9 cellular contexts compared by ENCODE assay signal in genomic region chr20:846894-847278, GRCh38. TPM values are rescaled to one million over a fixed set of nuclear protein-coding genes. Genes with fewer than 3 reads are reported as not detected.
DNase-seq lines count a peak whose midpoint lies in the region; ATAC-seq and TF ChIP-seq lines count a peak whose summit lies in the region.
"Had no signal": no experiment of that assay in that cellular context is flagged by ENCODE, and none has a peak within 500 bp of the region (broad histone marks: within the 10 kb centered on the region; RNA-seq: fewer than 3 reads in every experiment).

No MANE protein-coding gene starts in this region.

- H3K4me3 Mint-ChIP-seq in effector memory CD8-positive, alpha-beta T cell: peak overlapping the region; percentile 89 to 93
- H3K4me3 Mint-ChIP-seq in type B pancreatic cell: peak overlapping the region; percentile 51
- H3K4me3 Mint-ChIP-seq in mesothelial cell of epicardium: no peak overlapping the region

- H3K9me3 Mint-ChIP-seq in effector memory CD8-positive, alpha-beta T cell: no peaks in the 10 kb centered on the region
- H3K9me3 Mint-ChIP-seq in type B pancreatic cell (no peaks in the 10 kb centered on the region), mesothelial cell of epicardium (no peaks in the 10 kb centered on the region)
- H3K9me3 Mint-ChIP-seq: nephron had no signal

- H3K27ac Mint-ChIP-seq in effector memory CD8-positive, alpha-beta T cell: peak overlapping the region; percentile 90 to 97
- H3K27ac Mint-ChIP-seq in type B pancreatic cell (no peak overlapping the region), mesothelial cell of epicardium (no peak overlapping the region)

- DNase-seq in NK-92 treated with Interleukin-12 subunit alpha and Interleukin-12 subunit beta, amount 100 ng/mL, for 24 hours (lab: John Stamatoyannopoulos, UW): peak; percentile 11
- no peak for DNase-seq in NK-92 (lab: John Stamatoyannopoulos, UW; ENCODE audit: unreplicated experiment)
- DNase-seq in activated CD4-positive, CD25-positive, alpha-beta regulatory T cell (lab: John Stamatoyannopoulos, UW): peak in 3 of 4 experiments; percentile 16 to 37 (median 36)
- DNase-seq in effector memory CD8-positive, alpha-beta T cell: peak; percentile 47 to 56 (median 52)
- DNase-seq in type B pancreatic cell (ENCODE audit: extremely low spot score, unreplicated experiment): no peak
- no peak for DNase-seq in mesothelial cell of epicardium (ENCODE audit: low spot score in 2 of 2, unreplicated experiment in 2 of 2)
- DNase-seq in glomerular visceral epithelial cell (ENCODE audit: extremely low spot score): no peak

- peaks cover 30 to 48% of the 10 kb centered on the region in 2 donors for H3K4me1 Mint-ChIP-seq in effector memory CD8-positive, alpha-beta T cell (ENCODE audit: low read depth in 2 of 2)
- H3K4me1 Mint-ChIP-seq in type B pancreatic cell (ENCODE audit: unreplicated experiment): peaks cover 22% of the 10 kb centered on the region
- peaks cover 14% of the 10 kb centered on the region for H3K4me1 Mint-ChIP-seq in mesothelial cell of epicardium

- H3K27me3 Mint-ChIP-seq in effector memory CD8-positive, alpha-beta T cell: no peaks in the 10 kb centered on the region
- H3K27me3 Mint-ChIP-seq in type B pancreatic cell: peaks cover 12% of the 10 kb centered on the region
- H3K27me3 Mint-ChIP-seq in mesothelial cell of epicardium (ENCODE audit: low read depth): peaks cover 13% of the 10 kb centered on the region

- no peak for TF ChIP-seq CTCF in type B pancreatic cell (conservative IDR thresholded peaks at IDR 0.05)
- TF ChIP-seq CTCF in mesothelial cell of epicardium (IDR thresholded peaks at IDR 0.05; ENCODE audit: unreplicated experiment): no peak

- ATAC-seq in effector memory CD8-positive, alpha-beta T cell (replicated peaks): peak; percentile 51
- ATAC-seq in GM18861 (IDR thresholded peaks at IDR 0.05; ENCODE audit: unreplicated experiment): no peak

- peaks cover 10% of the 10 kb centered on the region for H3K36me3 Mint-ChIP-seq in effector memory CD8-positive, alpha-beta T cell (ENCODE audit: insufficient read depth)
- H3K36me3 Mint-ChIP-seq in type B pancreatic cell (no peaks in the 10 kb centered on the region), mesothelial cell of epicardium (peaks cover 5% of the 10 kb centered on the region)

RNA-seq across cellular contexts. Expression of gene FAM110A, which starts 13.4 kb away (rescaled TPM):
- total RNA-seq in type B pancreatic cell (ENCODE audit: low replicate concordance) (14.3 and 26.7 TPM in 2 replicates), mesothelial cell of epicardium (11.1 to 11.3 TPM (median 11.1 TPM) in 3 replicates)

Comparison
In these comparisons a context has a peak if more than half of its experiments do, and no peak if none do; other contexts are left out.
1. DNase-seq: peak in NK-92 treated with Interleukin-12 subunit alpha and Interleukin-12 subunit beta, amount 100 ng/mL, for 24 hours (single experiment), activated CD4-positive, CD25-positive, alpha-beta regulatory T cell (3 of 4) and effector memory CD8-positive, alpha-beta T cell (3 of 3); none in NK-92 (single experiment), type B pancreatic cell (single experiment), mesothelial cell of epicardium (0 of 2) and glomerular visceral epithelial cell (single experiment).
2. H3K27ac Mint-ChIP-seq: peak in effector memory CD8-positive, alpha-beta T cell (2 of 2); none in type B pancreatic cell (single experiment) and mesothelial cell of epicardium (single experiment).